ENCODE assay signal across 34 cellular contexts in genomic region chr14:79137836-79138235, GRCh38.
"Had no signal": no experiment of that assay in that cellular context is flagged by ENCODE, and none has a peak within 500 bp of the region (broad histone marks: within the 10 kb centered on the region; RNA-seq: fewer than 3 reads in every experiment).

No MANE protein-coding gene starts in this region.

- H3K9me3 ChIP-seq: adrenal gland, body of pancreas, breast epithelium had no signal

- H3K27ac ChIP-seq: adrenal gland, body of pancreas, brain microvascular endothelial cell, breast epithelium, VCaP had no signal

- H3K27me3 ChIP-seq: adrenal gland, body of pancreas, brain microvascular endothelial cell, breast epithelium had no signal

- H3K4me3 ChIP-seq: adrenal gland, body of pancreas, breast epithelium had no signal

- FAIRE-seq: astrocyte, colon, TTC549 had no signal

- DNase-seq: activated B cell treated with CpG ODN at 0.5 μM for 24 hours; activated CD4-positive, alpha-beta memory T cell treated with anti-CD3 and anti-CD28 coated beads for 36 hours; activated CD4-positive, alpha-beta T cell treated with anti-CD3 and anti-CD28 coated beads for 4 hours; activated CD4-positive, alpha-beta T cell treated with anti-CD3 and anti-CD28 coated beads, Interleukin-2, amount 10 ng/mL, durations not matched to agents 24 days and 14 days; activated CD4-positive, alpha-beta T cell treated with anti-CD3 and anti-CD28 coated beads, Interleukin-2, amount 50 U/mL, for 1 hour; activated CD4-positive, alpha-beta T cell treated with anti-CD3 and anti-CD28 coated beads, Interleukin-2, amount 50 U/mL, for 4 hours; activated CD4-positive, CD25-positive, alpha-beta regulatory T cell treated with anti-CD3 and anti-CD28 coated beads, Interleukin-2, amount 50 U/mL, for 72 hours; activated CD8-positive, alpha-beta memory T cell treated with anti-CD3 and anti-CD28 coated beads, Interleukin-2, amount 50 U/mL, for 4 hours; activated CD8-positive, alpha-beta T cell treated with anti-CD3 and anti-CD28 coated beads for 36 hours; activated effector memory CD4-positive, alpha-beta T cell treated with anti-CD3 and anti-CD28 coated beads, Interleukin-2, amount 50 U/mL, for 16 hours; activated gamma-delta T cell treated with Interleukin-2 at 50 U/mL for 16 hours; activated naive CD4-positive, alpha-beta T cell; activated naive CD4-positive, alpha-beta T cell treated with anti-CD3 and anti-CD28 coated beads for 36 hours; activated naive CD4-positive, alpha-beta T cell treated with anti-CD3 and anti-CD28 coated beads, Interleukin-2, amount 50 U/mL, for 16 hours; activated naive CD8-positive, alpha-beta T cell treated with anti-CD3 and anti-CD28 coated beads for 36 hours; activated T-cell treated with anti-CD3 and anti-CD28 coated beads for 4 hours; activated T-cell treated with anti-CD3 and anti-CD28 coated beads, Interleukin-2, amount 50 U/mL, for 1 hour; activated T-cell treated with anti-CD3 and anti-CD28 coated beads, Interleukin-2, amount 50 U/mL, for 4 hours; activated T-cell treated with anti-CD3 and anti-CD28 coated beads, Interleukin-2, amount 50 U/mL, for 72 hours; adrenal gland; amniotic stem cell; aorta; body of pancreas; brain microvascular endothelial cell; central memory CD4-positive, alpha-beta T cell; T-helper 2 cell; T-helper 9 cell had no signal

- H3K4me1 ChIP-seq: adrenal gland, body of pancreas, breast epithelium had no signal

- H3K36me3 ChIP-seq: adrenal gland, brain microvascular endothelial cell, breast epithelium had no signal

- ATAC-seq: activated CD8-positive, alpha-beta T cell treated with anti-CD3 and anti-CD28 coated beads for 36 hours; activated naive CD4-positive, alpha-beta T cell treated with anti-CD3 and anti-CD28 coated beads, Interleukin-2, amount 50 U/mL, for 72 hours; activated T-cell treated with anti-CD3 and anti-CD28 coated beads, Interleukin-2, amount 50 U/mL, for 4 hours; activated T-cell treated with anti-CD3 and anti-CD28 coated beads, Interleukin-2, amount 50 U/mL, for 72 hours; activated T-helper 17 cell treated with anti-CD3 and anti-CD28 coated beads, Interleukin-2, amount 50 U/mL, for 72 hours; body of pancreas had no signal
